Comparison of ENCODE assay signal across 11 cellular contexts in the genomic region with DNA sequence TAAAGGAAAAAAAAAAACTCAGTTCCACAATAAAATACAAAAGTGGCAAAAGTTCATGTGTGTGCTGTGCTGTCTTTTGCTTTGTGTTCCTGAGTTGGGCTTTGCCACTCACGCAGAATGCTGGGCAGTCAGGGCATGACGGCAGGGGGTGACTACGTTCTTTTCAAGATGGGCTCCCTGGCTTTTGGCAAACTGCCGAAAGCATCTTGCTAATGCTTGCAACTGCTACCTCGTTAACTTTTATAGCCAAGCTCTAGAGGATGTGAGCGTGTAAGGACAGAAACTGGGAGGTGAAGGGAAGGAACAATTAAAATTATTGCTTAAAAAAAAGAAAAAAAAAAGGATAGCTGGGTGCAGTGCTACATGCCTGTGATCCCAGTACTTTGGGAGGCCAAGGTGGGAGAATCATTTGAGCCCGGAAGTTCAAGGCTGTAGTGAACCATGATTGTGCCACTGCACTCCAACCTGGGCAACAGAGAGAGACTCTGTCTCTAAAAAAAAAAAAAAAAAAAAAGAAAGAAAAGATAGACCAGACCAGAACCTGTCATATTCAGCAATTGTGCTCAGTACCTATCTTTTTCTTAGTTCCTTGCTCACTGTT.
A peak's percentile ranks its signal among the peaks of the same experiment; 100 is the strongest.
DNase-seq lines count a peak whose midpoint lies in the region; ATAC-seq and TF ChIP-seq lines count a peak whose summit lies in the region.
"Had no signal": no experiment of that assay in that cellular context is flagged by ENCODE, and none has a peak within 500 bp of the region (broad histone marks: within the 10 kb centered on the region; RNA-seq: fewer than 3 reads in every experiment).

No MANE protein-coding gene starts in this region.

- no peak overlapping the region for H3K9ac ChIP-seq in HUES48 (ENCODE audit: low read depth, low read length)
- H3K9ac ChIP-seq: BLaER1 had no signal

- peaks cover 37% of the 10 kb centered on the region for H3K36me3 ChIP-seq in HUES48 (ENCODE audit: control insufficient read depth, insufficient read depth, low read length)

- peaks cover 19% of the 10 kb centered on the region for H3K36me3 Mint-ChIP-seq in activated naive CD8-positive, alpha-beta T cell treated with anti-CD3 and anti-CD28 coated beads for 36 hours
- H3K36me3 Mint-ChIP-seq in T-helper 17 cell (ENCODE audit: low read depth), result peaks cover 2% of the 10 kb centered on the region

- TF ChIP-seq CTCF in AG10803 (conservative IDR thresholded peaks at IDR 0.05; ENCODE audit: low read length), result no peak

- no peaks in the 10 kb centered on the region for H3K9me3 ChIP-seq in HUES48 (ENCODE audit: control insufficient read depth, insufficient read depth, low read length)
- no peaks in the 10 kb centered on the region for H3K9me3 ChIP-seq in T-helper 17 cell (ENCODE audit: control insufficient read depth, low read length, poor library complexity, severe bottlenecking)
- H3K9me3 ChIP-seq: BLaER1, stomach had no signal

- H3K27me3 ChIP-seq in HUES48 (ENCODE audit: control insufficient read depth, insufficient read depth, low read length), result no peaks in the 10 kb centered on the region
- H3K27me3 ChIP-seq: BLaER1, stomach had no signal

- peaks cover 31% of the 10 kb centered on the region for H3K4me1 ChIP-seq in HUES48 (ENCODE audit: control insufficient read depth, insufficient read depth, low read length)
- H3K4me1 ChIP-seq: BLaER1 had no signal

- H3K9me3 Mint-ChIP-seq in activated naive CD8-positive, alpha-beta T cell treated with anti-CD3 and anti-CD28 coated beads for 36 hours, result no peaks in the 10 kb centered on the region

- peaks cover 9% of the 10 kb centered on the region for H3K4me1 Mint-ChIP-seq in activated naive CD8-positive, alpha-beta T cell treated with anti-CD3 and anti-CD28 coated beads for 36 hours
- H3K4me1 Mint-ChIP-seq in T-helper 17 cell, result peaks cover 2% of the 10 kb centered on the region

- H3K27me3 Mint-ChIP-seq in activated naive CD8-positive, alpha-beta T cell treated with anti-CD3 and anti-CD28 coated beads for 36 hours, result no peaks in the 10 kb centered on the region
- no peaks in the 10 kb centered on the region for H3K27me3 Mint-ChIP-seq in T-helper 17 cell

- no peak overlapping the region for H3K27ac Mint-ChIP-seq in activated naive CD8-positive, alpha-beta T cell treated with anti-CD3 and anti-CD28 coated beads for 36 hours
- H3K27ac Mint-ChIP-seq in T-helper 17 cell, result no peak overlapping the region

- DNase-seq in AG10803 (ENCODE audit: low read depth) (peak; percentile 27), NCI-H69 (lab: John Stamatoyannopoulos, UW) (peak; percentile 98), head of caudate nucleus (peak in 37 of 42 donors; percentile 9 to 81 (median 46)), T-helper 17 cell (no peak), GOT3 (lab: John Stamatoyannopoulos, UW) (no peak)
- no peak for DNase-seq in activated naive CD8-positive, alpha-beta T cell treated with anti-CD3 and anti-CD28 coated beads for 36 hours
- DNase-seq: stomach had no signal

- H3K4me3 Mint-ChIP-seq in activated naive CD8-positive, alpha-beta T cell treated with anti-CD3 and anti-CD28 coated beads for 36 hours, result no peak overlapping the region
- H3K4me3 Mint-ChIP-seq in T-helper 17 cell, result no peak overlapping the region

- intact Hi-C loops in head of caudate nucleus (cut with DNase I), result no loop called here

- peak overlapping the region; percentile 24 for H3K27ac ChIP-seq in HUES48 (ENCODE audit: low read depth, low read length)
- H3K27ac ChIP-seq: BLaER1 had no signal

- no peak overlapping the region for H3K4me3 ChIP-seq in AG10803 (ENCODE audit: low read length)
- no peak overlapping the region for H3K4me3 ChIP-seq in HUES48 (ENCODE audit: low read depth, low read length)
- H3K4me3 ChIP-seq: BLaER1, stomach had no signal

- ATAC-seq in GM21367 (IDR thresholded peaks at IDR 0.05; ENCODE audit: unreplicated experiment), result no peak
- no peak for ATAC-seq in T-helper 17 cell
- ATAC-seq: HepG2 had no signal

Comparison
In these comparisons a context has a peak if more than half of its experiments do, and no peak if none do; other contexts are left out.
1. DNase-seq: peak in AG10803 (single experiment), NCI-H69 (single experiment) and head of caudate nucleus (37 of 42); none in activated naive CD8-positive, alpha-beta T cell treated with anti-CD3 and anti-CD28 coated beads for 36 hours (single experiment), T-helper 17 cell (0 of 3) and GOT3 (single experiment).